In the genomic region with DNA sequence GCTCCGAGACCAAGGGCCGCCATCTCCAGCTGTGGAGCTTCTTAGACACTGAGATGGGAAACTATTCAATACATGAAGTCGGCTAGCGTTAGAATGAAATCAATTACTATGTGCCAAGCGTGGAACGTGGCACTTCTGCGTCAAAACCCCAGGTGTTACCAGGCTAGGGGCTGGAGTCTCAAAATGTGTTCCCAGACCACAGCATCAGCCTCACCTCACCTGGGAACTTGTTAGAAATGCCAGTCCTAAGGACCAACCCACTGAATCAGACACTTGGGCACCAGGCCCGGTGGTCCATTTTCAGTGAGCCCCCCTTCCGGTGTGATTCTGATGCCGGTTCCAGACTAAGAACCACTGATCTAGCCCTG, we compare ENCODE assay signal across 8 cellular contexts. TPM values are rescaled to one million over a fixed set of nuclear protein-coding genes. Genes with fewer than 3 reads are reported as not detected.
DNase-seq lines count a peak whose midpoint lies in the region; ATAC-seq and TF ChIP-seq lines count a peak whose summit lies in the region.

No MANE protein-coding gene starts in this region.

- peak overlapping the region; percentile 82 for H3K4me3 Mint-ChIP-seq in HFFc6
- peak overlapping the region; percentile 86 to 91 for H3K4me3 Mint-ChIP-seq in activated T-cell treated with anti-CD3 and anti-CD28 coated beads, Interleukin-2, amount 50 U/mL, for 72 hours
- H3K4me3 Mint-ChIP-seq in stimulated activated effector memory CD8-positive, alpha-beta T cell treated with anti-CD3 and anti-CD28 coated beads, Interleukin-12 subunit alpha, Interleukin-12 subunit beta, amount 100 ng/mL, for 72 hours = peak overlapping the region; percentile 97

- no peak for TF ChIP-seq CTCF in HFFc6 (IDR thresholded peaks at IDR 0.05)

- H3K9me3 ChIP-seq in iPS-18a (ENCODE audit: control insufficient read depth, low read depth, low read length) = no peaks in the 10 kb centered on the region

- no peaks in the 10 kb centered on the region for H3K9me3 Mint-ChIP-seq in HFFc6
- no peaks in the 10 kb centered on the region for H3K9me3 Mint-ChIP-seq in activated T-cell treated with anti-CD3 and anti-CD28 coated beads, Interleukin-2, amount 50 U/mL, for 72 hours
- H3K9me3 Mint-ChIP-seq in stimulated activated effector memory CD8-positive, alpha-beta T cell treated with anti-CD3 and anti-CD28 coated beads, Interleukin-12 subunit alpha, Interleukin-12 subunit beta, amount 100 ng/mL, for 72 hours = no peaks in the 10 kb centered on the region

- peak overlapping the region; percentile 46 for H3K4me3 ChIP-seq in iPS-18a (ENCODE audit: low read length)

- peak overlapping the region; percentile 89 for H3K27ac Mint-ChIP-seq in HFFc6
- peak overlapping the region; percentile 89 for H3K27ac Mint-ChIP-seq in activated T-cell treated with anti-CD3 and anti-CD28 coated beads, Interleukin-2, amount 50 U/mL, for 72 hours
- H3K27ac Mint-ChIP-seq in stimulated activated effector memory CD8-positive, alpha-beta T cell treated with anti-CD3 and anti-CD28 coated beads, Interleukin-12 subunit alpha, Interleukin-12 subunit beta, amount 100 ng/mL, for 72 hours = peak overlapping the region; percentile 87

- H3K27me3 ChIP-seq in iPS-18a (ENCODE audit: control insufficient read depth, insufficient read depth, low read length) = no peaks in the 10 kb centered on the region

- DNase-seq in HFFc6 = no peak
- DNase-seq in activated T-cell treated with anti-CD3 and anti-CD28 coated beads, Interleukin-2, amount 50 U/mL, for 72 hours = no peak
- no peak for DNase-seq in stimulated activated effector memory CD8-positive, alpha-beta T cell treated with anti-CD3 and anti-CD28 coated beads, Interleukin-12 subunit alpha, Interleukin-12 subunit beta, amount 100 ng/mL, for 72 hours (ENCODE audit: low spot score in 2 of 2)
- DNase-seq in NCI-H128 (lab: John Stamatoyannopoulos, UW; ENCODE audit: unreplicated experiment) = no peak
- DNase-seq in effector CD4-positive, alpha-beta T cell = no peak
- no peak for DNase-seq in hepatic stellate cell (ENCODE audit: low spot score)

- H3K27ac ChIP-seq in iPS-18a (ENCODE audit: low read length) = no peak overlapping the region

- H3K36me3 ChIP-seq in iPS-18a (ENCODE audit: control insufficient read depth, low read depth, low read length) = no peaks in the 10 kb centered on the region

- H3K4me1 Mint-ChIP-seq in HFFc6 (ENCODE audit: low read depth) = peaks cover 69% of the 10 kb centered on the region
- H3K4me1 Mint-ChIP-seq in activated T-cell treated with anti-CD3 and anti-CD28 coated beads, Interleukin-2, amount 50 U/mL, for 72 hours (ENCODE audit: low read depth) = peaks cover 38% of the 10 kb centered on the region
- peaks cover 50% of the 10 kb centered on the region for H3K4me1 Mint-ChIP-seq in stimulated activated effector memory CD8-positive, alpha-beta T cell treated with anti-CD3 and anti-CD28 coated beads, Interleukin-12 subunit alpha, Interleukin-12 subunit beta, amount 100 ng/mL, for 72 hours

- ATAC-seq in activated T-cell treated with anti-CD3 and anti-CD28 coated beads, Interleukin-2, amount 50 U/mL, for 72 hours (replicated peaks in 1 of 2) = no peak
- ATAC-seq in stimulated activated effector memory CD8-positive, alpha-beta T cell treated with anti-CD3 and anti-CD28 coated beads, Interleukin-12 subunit alpha, Interleukin-12 subunit beta, amount 100 ng/mL, for 72 hours = no peak
- ATAC-seq in GM19328 (IDR thresholded peaks at IDR 0.05; ENCODE audit: unreplicated experiment) = no peak

- H3K27me3 Mint-ChIP-seq in HFFc6 (ENCODE audit: insufficient read depth) = no peaks in the 10 kb centered on the region; the same call in none of the 2 replicates
- H3K27me3 Mint-ChIP-seq in activated T-cell treated with anti-CD3 and anti-CD28 coated beads, Interleukin-2, amount 50 U/mL, for 72 hours (ENCODE audit: low read depth) = no peaks in the 10 kb centered on the region

- no peak overlapping the region for H3K9ac ChIP-seq in iPS-18a (ENCODE audit: low read length)

- H3K4me1 ChIP-seq in iPS-18a (ENCODE audit: control insufficient read depth, low read depth, low read length) = peaks cover 29% of the 10 kb centered on the region

- peaks cover 6% of the 10 kb centered on the region for H3K36me3 Mint-ChIP-seq in HFFc6 (ENCODE audit: low read depth)
- H3K36me3 Mint-ChIP-seq in activated T-cell treated with anti-CD3 and anti-CD28 coated beads, Interleukin-2, amount 50 U/mL, for 72 hours (ENCODE audit: insufficient read depth in 2 of 2) = peaks cover 29 to 33% of the 10 kb centered on the region in 2 donors
- H3K36me3 Mint-ChIP-seq in stimulated activated effector memory CD8-positive, alpha-beta T cell treated with anti-CD3 and anti-CD28 coated beads, Interleukin-12 subunit alpha, Interleukin-12 subunit beta, amount 100 ng/mL, for 72 hours = peaks cover 87% of the 10 kb centered on the region

RNA-seq across cellular contexts. Expression of a gene that starts 5.0 kb away (rescaled TPM):
- total RNA-seq in HFFc6 (2021; fragmentation: NEBNext Ultra II Directional; extraction: Animal tissue kit (Norgen Biotek cat#: 25700)) = 10 to 100 TPM; 18.5 to 22.0 (median 20.9) TPM
- total RNA-seq in activated T-cell treated with anti-CD3 and anti-CD28 coated beads, Interleukin-2, amount 50 U/mL, for 72 hours = 10 to 100 TPM; 20.3 to 21.2 TPM

RNA-seq across cellular contexts. Expression of a gene that starts 5.3 kb away (rescaled TPM):
- 1 to 10 TPM; 3.2 to 4.2 (median 3.6) TPM for total RNA-seq in HFFc6 (2021; fragmentation: NEBNext Ultra II Directional; extraction: Animal tissue kit (Norgen Biotek cat#: 25700))
- 100 to 1,000 TPM; 154 to 165 TPM for total RNA-seq in activated T-cell treated with anti-CD3 and anti-CD28 coated beads, Interleukin-2, amount 50 U/mL, for 72 hours

RNA-seq across cellular contexts. Expression of a gene that starts 59.9 kb away (rescaled TPM):
- total RNA-seq in HFFc6 (2021; fragmentation: NEBNext Ultra II Directional; extraction: Animal tissue kit (Norgen Biotek cat#: 25700)) = under 1 TPM in 4 of 6 experiments, not detected in 2; 0.14 to 0.25 (median 0.21) TPM
- not detected for total RNA-seq in activated T-cell treated with anti-CD3 and anti-CD28 coated beads, Interleukin-2, amount 50 U/mL, for 72 hours

Comparison
In these comparisons a context has a peak if more than half of its experiments do, and no peak if none do; other contexts are left out.
1. RNA of a gene that starts 5.3 kb away (total RNA-seq): 154 to 165 TPM in activated T-cell treated with anti-CD3 and anti-CD28 coated beads, Interleukin-2, amount 50 U/mL, for 72 hours; 3.2 to 4.2 TPM in HFFc6; every median in the first group is over 10 times any median in the second.
2. Peak in every context shown above with its lines, with median percentiles within 50 percentile points of each other: H3K27ac Mint-ChIP-seq and H3K4me3 Mint-ChIP-seq.